ENCODE assay signal across 17 cellular contexts in the genomic region with DNA sequence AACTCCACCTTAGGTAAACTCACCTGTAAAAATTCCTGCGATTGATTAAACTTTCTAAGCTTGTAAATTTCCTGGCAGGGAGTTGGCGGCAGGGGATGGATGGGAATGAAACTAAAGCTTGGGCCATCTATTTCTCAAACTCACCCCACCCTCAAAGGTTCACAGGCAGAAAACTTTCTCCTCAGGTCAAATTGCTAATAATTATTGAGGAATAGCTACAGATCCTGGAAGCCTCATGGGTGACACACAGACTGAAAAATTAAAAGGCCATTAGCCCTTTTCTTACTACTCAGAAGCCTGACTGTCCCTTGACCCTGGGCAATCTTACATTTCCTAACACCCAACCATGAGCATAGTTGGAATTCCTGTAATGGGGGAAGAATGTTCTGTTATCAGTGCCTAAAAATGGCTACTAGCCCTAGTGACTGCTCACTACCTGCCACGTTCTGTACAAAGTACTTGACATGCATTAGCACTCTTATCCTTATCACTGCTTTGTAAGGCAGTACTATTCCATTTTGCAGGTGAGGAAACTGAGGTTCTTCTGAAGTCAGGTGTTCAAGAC. TPM values are rescaled to one million over a fixed set of nuclear protein-coding genes. Genes with fewer than 3 reads are reported as not detected.
"Had no signal": no experiment of that assay in that cellular context is flagged by ENCODE, and none has a peak within 500 bp of the region (broad histone marks: within the 10 kb centered on the region; RNA-seq: fewer than 3 reads in every experiment).

No MANE protein-coding gene starts in this region.

- H3K27me3 ChIP-seq: adrenal gland, esophagus squamous epithelium, upper lobe of right lung had no signal

- H3K4me1 ChIP-seq: adrenal gland, esophagus squamous epithelium, foreskin keratinocyte, upper lobe of right lung had no signal

- H3K9me3 Mint-ChIP-seq: activated B cell treated with CpG ODN at 0.5 μM for 24 hours; activated CD4-positive, alpha-beta T cell treated with anti-CD3 and anti-CD28 coated beads, Interleukin-2, amount 10 ng/mL, durations not matched to agents 24 days and 14 days; activated T-helper 2 cell treated with anti-CD3 and anti-CD28 coated beads, Interferon-gamma antibody, Interleukin-2, Interleukin-4, amounts not matched to agents 10 μg/mL and 5 μg/mL and 100 μg/mL, durations not matched to agents 14 hours and 24 hours and 36 hours; neural crest cell; stimulated activated naive CD8-positive, alpha-beta T cell treated with anti-CD3 and anti-CD28 coated beads, Interleukin-15, Interleukin-2, amounts not matched to agents 100 ng/mL and 50 ng/mL, for 24 hours had no signal

- H3K4me3 ChIP-seq: adrenal gland, esophagus squamous epithelium, upper lobe of right lung had no signal

- ATAC-seq: foreskin keratinocyte, upper lobe of right lung had no signal

- H3K9me3 ChIP-seq: adrenal gland, esophagus squamous epithelium, upper lobe of right lung had no signal

- DNase-seq: activated B cell treated with CpG ODN at 0.5 μM for 24 hours; activated CD4-positive, alpha-beta T cell treated with anti-CD3 and anti-CD28 coated beads, Interleukin-2, amount 10 ng/mL, durations not matched to agents 24 days and 14 days; activated naive CD4-positive, alpha-beta T cell treated with anti-CD3 and anti-CD28 coated beads, Interleukin-2, amount 50 U/mL, for 16 hours; activated T-cell treated with anti-CD3 and anti-CD28 coated beads for 4 hours; esophagus squamous epithelium; foreskin keratinocyte; kidney; stimulated activated CD4-positive, alpha-beta T cell treated with anti-CD3 and anti-CD28 coated beads, Interleukin-4, amount 100 ng/mL, for 1 hour; stimulated activated CD8-positive, alpha-beta memory T cell treated with anti-CD3 and anti-CD28 coated beads, Interleukin-4, amount 100 ng/mL, for 48 hours; upper lobe of right lung had no signal

- H3K27ac Mint-ChIP-seq: activated B cell treated with CpG ODN at 0.5 μM for 24 hours; activated CD4-positive, alpha-beta T cell treated with anti-CD3 and anti-CD28 coated beads, Interleukin-2, amount 10 ng/mL, durations not matched to agents 24 days and 14 days; activated T-helper 2 cell treated with anti-CD3 and anti-CD28 coated beads, Interferon-gamma antibody, Interleukin-2, Interleukin-4, amounts not matched to agents 10 μg/mL and 5 μg/mL and 100 μg/mL, durations not matched to agents 14 hours and 24 hours and 36 hours; stimulated activated naive CD8-positive, alpha-beta T cell treated with anti-CD3 and anti-CD28 coated beads, Interleukin-15, Interleukin-2, amounts not matched to agents 100 ng/mL and 50 ng/mL, for 24 hours had no signal

- H3K36me3 ChIP-seq: adrenal gland, esophagus squamous epithelium, upper lobe of right lung had no signal

- H3K4me1 Mint-ChIP-seq: activated B cell treated with CpG ODN at 0.5 μM for 24 hours; activated CD4-positive, alpha-beta T cell treated with anti-CD3 and anti-CD28 coated beads, Interleukin-2, amount 10 ng/mL, durations not matched to agents 24 days and 14 days had no signal

- H3K4me3 Mint-ChIP-seq: activated B cell treated with CpG ODN at 0.5 μM for 24 hours; activated CD4-positive, alpha-beta T cell treated with anti-CD3 and anti-CD28 coated beads, Interleukin-2, amount 10 ng/mL, durations not matched to agents 24 days and 14 days; neural crest cell; stimulated activated naive CD8-positive, alpha-beta T cell treated with anti-CD3 and anti-CD28 coated beads, Interleukin-15, Interleukin-2, amounts not matched to agents 100 ng/mL and 50 ng/mL, for 24 hours had no signal

RNA-seq across cellular contexts. Expression of gene SYNDIG1L, which starts 12.4 kb away (rescaled TPM):
- total RNA-seq: activated B cell treated with CpG ODN at 0.5 μM for 24 hours; activated CD4-positive, alpha-beta T cell treated with anti-CD3 and anti-CD28 coated beads, Interleukin-2, amount 10 ng/mL, durations not matched to agents 24 days and 14 days; activated T-helper 2 cell treated with anti-CD3 and anti-CD28 coated beads, Interferon-gamma antibody, Interleukin-2, Interleukin-4, amounts not matched to agents 10 μg/mL and 5 μg/mL and 100 μg/mL, durations not matched to agents 14 hours and 24 hours and 36 hours; dermis microvascular lymphatic vessel endothelial cell; foreskin keratinocyte; neural crest cell; osteocyte; T-helper 1 cell treated with Interleukin-12 subunit alpha and Interleukin-12 subunit beta and Interleukin-4 antibody, amounts not matched to agents 30 ng/mL and 1 ng/mL, for 36 hours had no signal
